In genomic region chr3:10000686-10001085, GRCh38 we compare ENCODE assay signal across 25 cellular contexts.
"Had no signal": no experiment of that assay in that cellular context is flagged by ENCODE, and none has a peak within 500 bp of the region (broad histone marks: within the 10 kb centered on the region; RNA-seq: fewer than 3 reads in every experiment).

No MANE protein-coding gene starts in this region.

- H3K4me1 Mint-ChIP-seq: naive thymus-derived CD8-positive, alpha-beta T cell had no signal

- H3K4me3 ChIP-seq: dorsolateral prefrontal cortex, esophagus muscularis mucosa, gastroesophageal sphincter, heart left ventricle, left lung, ovary, psoas muscle, skin epidermis, spleen, transverse colon, upper lobe of right lung, uterus had no signal

- H3K27me3 Mint-ChIP-seq: naive thymus-derived CD8-positive, alpha-beta T cell had no signal

- DNase-seq: cerebellar nuclear complex; cortex of kidney; dorsolateral prefrontal cortex; effector CD4-positive, alpha-beta T cell; foreskin keratinocyte; heart left ventricle; hippocampal formation; left cardiac atrium; left lung; mesendoderm; naive thymus-derived CD8-positive, alpha-beta T cell; occipital lobe; ovary; posterior cingulate gyrus; psoas muscle; right cardiac atrium; spleen; stimulated activated CD4-positive, alpha-beta T cell treated with anti-CD3 and anti-CD28 coated beads, Interleukin-2, amount 100 ng/mL, for 48 hours; stimulated activated naive CD8-positive, alpha-beta T cell treated with anti-CD3 and anti-CD28 coated beads, Interleukin-15, Interleukin-2, amounts not matched to agents 100 U/mL and 50 U/mL, for 24 hours; transverse colon; upper lobe of right lung; uterus had no signal

- H3K9me3 ChIP-seq: esophagus muscularis mucosa, gastroesophageal sphincter, heart left ventricle, left lung, ovary, psoas muscle, spleen, transverse colon, upper lobe of right lung, uterus had no signal

- H3K36me3 ChIP-seq: ovary, transverse colon, upper lobe of right lung, uterus had no signal

- H3K27ac Mint-ChIP-seq: naive thymus-derived CD8-positive, alpha-beta T cell had no signal

- H3K4me1 ChIP-seq: esophagus muscularis mucosa, gastroesophageal sphincter, heart left ventricle, left lung, psoas muscle, spleen, transverse colon, upper lobe of right lung, uterus had no signal

- H3K27me3 ChIP-seq: dorsolateral prefrontal cortex, esophagus muscularis mucosa, foreskin keratinocyte, gastroesophageal sphincter, heart left ventricle, left lung, ovary, spleen, transverse colon, upper lobe of right lung, uterus had no signal

- H3K9me3 Mint-ChIP-seq: naive thymus-derived CD8-positive, alpha-beta T cell had no signal

- H3K27ac ChIP-seq: dorsolateral prefrontal cortex, esophagus muscularis mucosa, foreskin keratinocyte, gastroesophageal sphincter, heart left ventricle, left lung, ovary, psoas muscle, skin epidermis, spleen, transverse colon, upper lobe of right lung, uterus had no signal

- ATAC-seq: foreskin keratinocyte; gastroesophageal sphincter; heart left ventricle; left cardiac atrium; left lung; naive thymus-derived CD8-positive, alpha-beta T cell; psoas muscle; right cardiac atrium; stimulated activated naive CD8-positive, alpha-beta T cell treated with anti-CD3 and anti-CD28 coated beads, Interleukin-15, Interleukin-2, amounts not matched to agents 100 U/mL and 50 U/mL, for 24 hours; upper lobe of right lung had no signal

- H3K4me3 Mint-ChIP-seq: naive thymus-derived CD8-positive, alpha-beta T cell had no signal
